ENCODE assay signal across 9 cellular contexts in genomic region chr4:154551872-154552686, GRCh38. TPM values are rescaled to one million over a fixed set of nuclear protein-coding genes. Genes with fewer than 3 reads are reported as not detected.
DNase-seq lines count a peak whose midpoint lies in the region; ATAC-seq and TF ChIP-seq lines count a peak whose summit lies in the region.
"Had no signal": no experiment of that assay in that cellular context is flagged by ENCODE, and none has a peak within 500 bp of the region (broad histone marks: within the 10 kb centered on the region; RNA-seq: fewer than 3 reads in every experiment).

No MANE protein-coding gene starts in this region.

- intact Hi-C loops in head of caudate nucleus (cut with DNase I): loop anchor here (5.0 kb wide), 1 partner anchor 70 kb away; no protein-coding TSS in a partner anchor
- intact Hi-C loops in prostate gland (cut with DNase I): loop anchor here (5.0 to 10.0 kb wide), 2 partner anchors 70 to 223 kb away; no protein-coding TSS in a partner anchor
- intact Hi-C loops in aorta (cut with DNase I): loop anchor here (2.0 to 10.0 kb wide), 4 partner anchors 67 to 803 kb away; partner anchors contain the start of gene RBM46 (in 1 of the 2)

- TF ChIP-seq POLR2A in prostate gland (IDR thresholded peaks at IDR 0.05): no peak

- H3K9me3 ChIP-seq in SK-N-MC (ENCODE audit: low read depth, low read length): no peaks in the 10 kb centered on the region
- H3K9me3 ChIP-seq in prostate gland: no peaks in the 10 kb centered on the region
- H3K9me3 ChIP-seq in aorta (ENCODE audit: control insufficient read depth, low read length): no peaks in the 10 kb centered on the region

- H3K36me3 ChIP-seq in SK-N-MC (ENCODE audit: insufficient read depth, low read length) (peaks cover 9% of the 10 kb centered on the region), prostate gland (no peaks in the 10 kb centered on the region), aorta (ENCODE audit: control insufficient read depth in 1 of 2, insufficient read depth in 2 of 2, low read length in 1 of 2) (no peaks in the 10 kb centered on the region)

- peak; percentile 80 for ATAC-seq in aorta (ENCODE audit: low FRiP score)

- H3K27me3 ChIP-seq in prostate gland (replicated peaks; ENCODE audit: insufficient read depth): no peaks in the 10 kb centered on the region
- no peaks in the 10 kb centered on the region for H3K27me3 ChIP-seq in aorta (ENCODE audit: control insufficient read depth in 1 of 2, insufficient read depth in 2 of 2, low read length in 1 of 2)

- H3K27ac ChIP-seq in SK-N-MC (no peak overlapping the region), prostate gland (no peak overlapping the region), aorta (ENCODE audit: low read depth in 1 of 2, low read length in 2 of 2) (no peak overlapping the region)

- peak; percentile 56 for DNase-seq in GM04504 (ENCODE audit: low read depth)
- peak; percentile 61 for DNase-seq in HCEC 1CT
- DNase-seq in M059J (ENCODE audit: low read depth): peak; percentile 64
- DNase-seq in SK-N-MC (ENCODE audit: low read depth, low spot score): peak; percentile 55
- DNase-seq in activated naive CD4-positive, alpha-beta T cell treated with anti-CD3 and anti-CD28 coated beads, Interleukin-2, amount 50 U/mL, for 16 hours: peak; percentile 72
- peak; percentile 66 to 92 (median 82) for DNase-seq in head of caudate nucleus
- DNase-seq in prostate gland (ENCODE audit: low spot score): peak; percentile 58
- peak; percentile 70 to 86 for DNase-seq in aorta

- WGBS in prostate gland: 21% methylated on average over 6 of the region's 6 CpGs
- 6 to 13% methylated on average over 6 of the region's 6 CpGs for WGBS in aorta, 2 donors

- peaks cover 3% of the 10 kb centered on the region for H3K4me1 ChIP-seq in prostate gland (replicated peaks)
- H3K4me1 ChIP-seq in aorta (ENCODE audit: control insufficient read depth in 1 of 2, insufficient read depth in 2 of 2, low read length in 2 of 2): peaks cover 0 to 3% of the 10 kb centered on the region in 2 donors

- TF ChIP-seq CTCF in prostate gland (IDR thresholded peaks at IDR 0.05): peak; percentile 39 to 75 (median 64)

- no peak overlapping the region for H3K4me3 ChIP-seq in SK-N-MC
- no peak overlapping the region for H3K4me3 ChIP-seq in prostate gland
- H3K4me3 ChIP-seq in aorta (ENCODE audit: low read length in 2 of 2): no peak overlapping the region

- H3K9ac ChIP-seq in SK-N-MC (ENCODE audit: insufficient read length): peak overlapping the region; percentile 49

RNA-seq across cellular contexts. Expression of gene PLRG1, which starts 1.9 kb away (rescaled TPM):
- 55.9 and 61.7 TPM in 2 replicates for total RNA-seq in M059J (2014; rRNA removed; shearing (Covaris generic))
- total RNA-seq in prostate gland (10 to 100 TPM; 28.2 to 48.3 TPM), aorta (10 to 100 TPM; 59.0 to 61.6 TPM)
- 10 to 100 TPM; 21.7 to 46.3 TPM for polyA plus RNA-seq in aorta

RNA-seq across cellular contexts. Expression of gene FGB, which starts 10.7 kb away (rescaled TPM):
- total RNA-seq in M059J (2014; rRNA removed; shearing (Covaris generic)): not detected in 2 replicates
- total RNA-seq in prostate gland (not detected), aorta (not detected)
- 1 to 10 TPM in 1 of 2 donors, not detected in 1; 1.9 TPM for polyA plus RNA-seq in aorta
- total RNA-seq: subcutaneous adipose tissue had no signal

RNA-seq across cellular contexts. Expression of gene FGA, which starts 38.5 kb away (rescaled TPM):
- not detected in 2 replicates for total RNA-seq in M059J (2014; rRNA removed; shearing (Covaris generic))
- total RNA-seq in prostate gland: under 1 TPM in 1 of 2 donors, not detected in 1; 0.68 TPM
- total RNA-seq in aorta: not detected
- 1 to 10 TPM in 1 of 2 donors, not detected in 1; 1.8 TPM for polyA plus RNA-seq in aorta
- total RNA-seq: subcutaneous adipose tissue had no signal
